In the genomic region with DNA sequence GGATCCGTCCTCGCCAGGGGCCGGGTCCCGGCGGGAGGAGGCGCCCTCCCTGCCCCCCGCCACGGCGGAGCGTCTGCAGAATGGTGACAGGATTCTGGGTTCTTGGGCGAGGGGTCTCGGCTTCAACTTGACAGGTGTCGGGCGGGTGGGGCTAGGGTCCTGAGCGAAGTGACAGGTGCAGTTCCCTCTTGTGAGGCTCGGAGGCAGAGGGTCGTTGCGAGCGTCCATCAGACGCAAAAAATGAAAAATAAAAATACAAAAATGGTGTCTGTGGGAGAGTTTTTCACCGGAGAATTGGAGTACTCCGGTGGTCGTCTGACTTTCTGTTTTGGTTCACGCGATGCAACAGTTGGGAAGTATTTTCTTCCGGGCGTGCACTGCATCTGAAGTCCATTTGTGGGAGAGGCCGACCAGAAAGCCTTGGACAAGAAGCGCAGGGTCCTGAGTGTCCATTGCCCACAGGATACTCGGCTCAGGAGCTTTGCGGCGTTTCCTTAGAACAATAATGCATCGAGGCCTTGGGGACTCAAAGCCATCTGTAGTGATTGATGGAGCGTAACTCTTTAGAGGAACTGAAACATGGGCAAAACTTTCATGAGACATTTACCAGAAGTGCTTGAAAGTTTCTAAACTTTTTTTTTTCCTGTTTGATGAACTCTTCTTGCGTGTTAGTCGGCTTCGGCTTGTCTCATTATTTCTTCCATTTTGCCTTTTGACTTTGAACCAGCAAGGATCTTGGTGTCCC, we compare ENCODE assay signal across 8 cellular contexts. TPM values are rescaled to one million over a fixed set of nuclear protein-coding genes. Genes with fewer than 3 reads are reported as not detected.
DNase-seq lines count a peak whose midpoint lies in the region; ATAC-seq and TF ChIP-seq lines count a peak whose summit lies in the region.

No MANE protein-coding gene starts in this region.

- peak overlapping the region; percentile 86 for H3K4me3 ChIP-seq in colonic mucosa
- peak overlapping the region; percentile 77 to 98 (median 90) for H3K4me3 ChIP-seq in stomach

- 0 to 2% (median 1%) methylated on average over 27 to 37 of the region's 37 CpGs for WGBS in stomach, 5 donors

- peak overlapping the region; percentile 100 for H3K27ac ChIP-seq in colonic mucosa
- peak overlapping the region; percentile 98 to 99 (median 99) for H3K27ac ChIP-seq in stomach

- no peak for TF ChIP-seq CTCF in colonic mucosa (IDR thresholded peaks at IDR 0.05)
- no peak for TF ChIP-seq CTCF in stomach (IDR thresholded peaks at IDR 0.05)

- H3K4me1 ChIP-seq in colonic mucosa: peaks cover 5% of the 10 kb centered on the region
- peaks cover 17 to 47% (median 29%) of the 10 kb centered on the region in 4 donors for H3K4me1 ChIP-seq in stomach

- intact Hi-C loops in colonic mucosa (cut with DNase I): loop anchor here (10.0 kb wide), 1 partner anchor 70 kb away; the partner anchor contains the start of gene ITM2B
- intact Hi-C loops in stomach (cut with DNase I; ENCODE audit: low total_unique reads): no loop called here

- H3K9me3 ChIP-seq in colonic mucosa (no peaks in the 10 kb centered on the region), stomach (no peaks in the 10 kb centered on the region)

- peak; percentile 60 for ATAC-seq in GM19455 (IDR thresholded peaks at IDR 0.05; ENCODE audit: unreplicated experiment)
- peak; percentile 51 for ATAC-seq in HG03457 (IDR thresholded peaks at IDR 0.05; ENCODE audit: unreplicated experiment)
- ATAC-seq in left lobe of liver: peak; percentile 38

- TF ChIP-seq POLR2A in stomach (IDR thresholded peaks at IDR 0.05): no peak

- DNase-seq in NCI-H2171 treated with DMSO at 0.1 percent for 48 hours (lab: John Stamatoyannopoulos, UW) (peak; percentile 30), NCI-H2171 (lab: John Stamatoyannopoulos, UW) (no peak), SK-N-DZ (ENCODE audit: low spot score) (peak; percentile 34), colonic mucosa (peak; percentile 48), left lobe of liver (ENCODE audit: low spot score) (no peak), stomach (peak; percentile 34)

- H3K27me3 ChIP-seq in colonic mucosa: no peaks in the 10 kb centered on the region
- H3K27me3 ChIP-seq in stomach: no peaks in the 10 kb centered on the region

- no peaks in the 10 kb centered on the region for H3K36me3 ChIP-seq in colonic mucosa
- peaks cover 0 to 19% (median 14%) of the 10 kb centered on the region in 4 donors for H3K36me3 ChIP-seq in stomach

- peak overlapping the region; percentile 92 to 96 for H3K9ac ChIP-seq in colonic mucosa (ENCODE audit: low read depth in 2 of 2, low read length in 2 of 2)

- TF ChIP-seq EP300 in stomach (IDR thresholded peaks at IDR 0.05): no peak

RNA-seq across cellular contexts. Expression of gene RB1, which starts 0.8 kb away (rescaled TPM):
- polyA plus RNA-seq in SK-N-DZ (2014; cell fraction: cytosol; rRNA removed): 38.6 and 43.5 TPM in 2 replicates
- 31.7 and 34.3 TPM in 2 replicates for polyA plus RNA-seq in SK-N-DZ (2014; cell fraction: nucleus; rRNA removed)
- total RNA-seq in colonic mucosa (10 to 100 TPM; 28.5 TPM), left lobe of liver (8.2 TPM), stomach (10 to 100 TPM in 4 of 5 donors, 1 to 10 TPM in 1; 9.3 to 53.6 (median 42.5) TPM)
- polyA plus RNA-seq in stomach: 10 to 100 TPM; 11.6 to 21.8 (median 19.4) TPM

Comparison
In these comparisons a context has a peak if more than half of its experiments do, and no peak if none do; other contexts are left out.
1. DNase-seq: peak in NCI-H2171 treated with DMSO at 0.1 percent for 48 hours (single experiment), SK-N-DZ (single experiment), colonic mucosa (single experiment) and stomach (single experiment); none in NCI-H2171 (single experiment) and left lobe of liver (single experiment).
2. Peak in every context shown above with its lines, with median percentiles within 50 percentile points of each other: ATAC-seq.